In genomic region chr12:93426406-93426805, GRCh38 we compare ENCODE assay signal across 13 cellular contexts. TPM values are rescaled to one million over a fixed set of nuclear protein-coding genes. Genes with fewer than 3 reads are reported as not detected.
DNase-seq lines count a peak whose midpoint lies in the region; ATAC-seq and TF ChIP-seq lines count a peak whose summit lies in the region.
"Had no signal": no experiment of that assay in that cellular context is flagged by ENCODE, and none has a peak within 500 bp of the region (broad histone marks: within the 10 kb centered on the region; RNA-seq: fewer than 3 reads in every experiment).

No MANE protein-coding gene starts in this region.

- H3K27ac Mint-ChIP-seq in activated T-cell treated with anti-CD3 and anti-CD28 coated beads, Interleukin-2, amount 50 U/mL, for 72 hours = no peak overlapping the region
- peak overlapping the region; percentile 37 for H3K27ac Mint-ChIP-seq in dendritic cell treated with granulocyte-macrophage colony-stimulating factor and Interleukin-4, amounts not matched to agents 40 ng/mL and 50 ng/mL, for 4 days

- no peaks in the 10 kb centered on the region for H3K36me3 Mint-ChIP-seq in activated T-cell treated with anti-CD3 and anti-CD28 coated beads, Interleukin-2, amount 50 U/mL, for 72 hours (ENCODE audit: insufficient read depth in 2 of 2)
- no peaks in the 10 kb centered on the region for H3K36me3 Mint-ChIP-seq in dendritic cell treated with granulocyte-macrophage colony-stimulating factor and Interleukin-4, amounts not matched to agents 40 ng/mL and 50 ng/mL, for 4 days (ENCODE audit: low read depth)

- H3K9ac ChIP-seq in smooth muscle cell (ENCODE audit: low read depth) = peak overlapping the region; percentile 23

- H3K36me3 ChIP-seq in smooth muscle cell (ENCODE audit: low read depth) = no peaks in the 10 kb centered on the region

- TF ChIP-seq CTCF in smooth muscle cell (IDR thresholded peaks at IDR 0.05; ENCODE audit: borderline replicate concordance, insufficient read depth, poor library complexity, severe bottlenecking) = no peak

- ATAC-seq in activated T-cell treated with anti-CD3 and anti-CD28 coated beads, Interleukin-2, amount 50 U/mL, for 72 hours (replicated peaks in 1 of 2) = peak; percentile 63 to 71
- ATAC-seq in HG03039 (IDR thresholded peaks at IDR 0.05; ENCODE audit: unreplicated experiment) (peak; percentile 37), HG03442 (IDR thresholded peaks at IDR 0.05; ENCODE audit: unreplicated experiment) (no peak)
- ATAC-seq: PC-3 had no signal

- WGBS in smooth muscle cell (ENCODE audit: low lambda C conversion rate) = 57% methylated on average over 1 of the region's 1 CpG

- H3K4me3 Mint-ChIP-seq in activated T-cell treated with anti-CD3 and anti-CD28 coated beads, Interleukin-2, amount 50 U/mL, for 72 hours = peak overlapping the region; percentile 17 to 61
- H3K4me3 Mint-ChIP-seq in dendritic cell treated with granulocyte-macrophage colony-stimulating factor and Interleukin-4, amounts not matched to agents 40 ng/mL and 50 ng/mL, for 4 days = no peak overlapping the region

- DNase-seq in activated T-cell treated with anti-CD3 and anti-CD28 coated beads, Interleukin-2, amount 50 U/mL, for 72 hours = no peak
- no peak for DNase-seq in activated T-cell treated with anti-CD3 and anti-CD28 coated beads, Interleukin-2, amount 50 U/mL, for 48 hours
- no peak for DNase-seq in smooth muscle cell (lab: John Stamatoyannopoulos, UW; ENCODE audit: unreplicated experiment)
- DNase-seq in stimulated activated naive CD4-positive, alpha-beta T cell (lab: John Stamatoyannopoulos, UW) = no peak
- DNase-seq in HEK293T (ENCODE audit: extremely low spot score) = no peak
- DNase-seq: activated naive CD4-positive, alpha-beta T cell treated with anti-CD3 and anti-CD28 coated beads, Interleukin-2, amount 50 U/mL, for 16 hours; hippocampal formation; NCI-H146; PC-3; stimulated activated CD4-positive, alpha-beta T cell treated with anti-CD3 and anti-CD28 coated beads, Interleukin-15, amount 100 ng/mL, for 24 hours had no signal

- POLR2A ChIA-PET in HEK293T (lab: Yijun Ruan, JAX) = interaction anchor here (1.0 kb wide), 1 partner anchor 16 kb away, joined by 3 read pairs; the partner anchor contains the start of gene UBE2N

- H3K27me3 Mint-ChIP-seq in activated T-cell treated with anti-CD3 and anti-CD28 coated beads, Interleukin-2, amount 50 U/mL, for 72 hours (ENCODE audit: low read depth) = no peaks in the 10 kb centered on the region
- no peaks in the 10 kb centered on the region for H3K27me3 Mint-ChIP-seq in dendritic cell treated with granulocyte-macrophage colony-stimulating factor and Interleukin-4, amounts not matched to agents 40 ng/mL and 50 ng/mL, for 4 days

- intact Hi-C loops in dendritic cell treated with granulocyte-macrophage colony-stimulating factor and Interleukin-4, amounts not matched to agents 40 ng/mL and 50 ng/mL, for 4 days (cut with micrococcal nuclease) = no loop called here

- H3K9me3 Mint-ChIP-seq in activated T-cell treated with anti-CD3 and anti-CD28 coated beads, Interleukin-2, amount 50 U/mL, for 72 hours = no peaks in the 10 kb centered on the region
- no peaks in the 10 kb centered on the region for H3K9me3 Mint-ChIP-seq in dendritic cell treated with granulocyte-macrophage colony-stimulating factor and Interleukin-4, amounts not matched to agents 40 ng/mL and 50 ng/mL, for 4 days

- H3K4me1 Mint-ChIP-seq in activated T-cell treated with anti-CD3 and anti-CD28 coated beads, Interleukin-2, amount 50 U/mL, for 72 hours (ENCODE audit: low read depth) = peaks cover 92% of the 10 kb centered on the region
- H3K4me1 Mint-ChIP-seq in dendritic cell treated with granulocyte-macrophage colony-stimulating factor and Interleukin-4, amounts not matched to agents 40 ng/mL and 50 ng/mL, for 4 days (ENCODE audit: low read depth) = peaks cover 65% of the 10 kb centered on the region

- peaks cover 46% of the 10 kb centered on the region for H3K4me1 ChIP-seq in smooth muscle cell (ENCODE audit: low read depth)

- H3F3A ChIP-seq in smooth muscle cell (ENCODE audit: low read depth) = peaks cover 33% of the 10 kb centered on the region

- H4K20me1 ChIP-seq in smooth muscle cell (ENCODE audit: low read depth) = peaks cover 100% of the 10 kb centered on the region

- peak overlapping the region; percentile 74 for H3K27ac ChIP-seq in smooth muscle cell (ENCODE audit: low read depth)

- no peak overlapping the region for H3K4me3 ChIP-seq in smooth muscle cell

- H3K4me2 ChIP-seq in smooth muscle cell = peak overlapping the region; percentile 45

- H3K9me3 ChIP-seq in smooth muscle cell (replicated peaks; ENCODE audit: low read depth) = no peaks in the 10 kb centered on the region

- no peaks in the 10 kb centered on the region for H3K27me3 ChIP-seq in smooth muscle cell (ENCODE audit: low read depth)

- H2AFZ ChIP-seq in smooth muscle cell (ENCODE audit: low read depth) = no peak overlapping the region

- CTCF ChIA-PET in HEK293T (lab: Yijun Ruan, JAX) = interaction anchor here (0.5 to 0.6 kb wide), 3 partner anchors 12 to 532 kb away, joined by 3 to 6 read pairs (median 5); no protein-coding TSS in a partner anchor

- H3K79me2 ChIP-seq in smooth muscle cell (ENCODE audit: low read depth) = peaks cover 100% of the 10 kb centered on the region

TF ChIP-seq in HEK293T, 16 proteins besides CTCF, POLR2A, EP300 and RAD21:
- TF ChIP-seq TARDBP (IDR thresholded peaks at IDR 0.05) (no peak), SP1 (IDR thresholded peaks at IDR 0.05) (no peak), HDGF (IDR thresholded peaks at IDR 0.05; ENCODE audit: borderline replicate concordance) (no peak), ZNF384 (IDR thresholded peaks at IDR 0.05) (no peak), BHLHE40 (IDR thresholded peaks at IDR 0.05; ENCODE audit: borderline replicate concordance) (no peak), L3MBTL2 (conservative IDR thresholded peaks at IDR 0.05) (no peak), LEF1 (IDR thresholded peaks at IDR 0.05; ENCODE audit: borderline replicate concordance) (no peak), FOXK2 (IDR thresholded peaks at IDR 0.05) (no peak), FOXA1 (IDR thresholded peaks at IDR 0.05) (no peak), CTBP1 (IDR thresholded peaks at IDR 0.05; ENCODE audit: borderline replicate concordance) (no peak), FOXM1 (IDR thresholded peaks at IDR 0.05; ENCODE audit: borderline replicate concordance) (no peak)
TF ChIP-seq in HEK293T: peak in this region for 0.

RNA-seq across cellular contexts. Expression of gene UBE2N, which starts 15.3 kb away (rescaled TPM):
- 100 to 1,000 TPM; 116 to 125 TPM for total RNA-seq in activated T-cell treated with anti-CD3 and anti-CD28 coated beads, Interleukin-2, amount 50 U/mL, for 72 hours
- total RNA-seq in smooth muscle cell = 61.3 and 69.3 TPM in 2 replicates
- polyA plus RNA-seq in smooth muscle cell = 104 and 111 TPM in 2 replicates

RNA-seq across cellular contexts. Expression of gene MRPL42, which starts 40.9 kb away (rescaled TPM):
- total RNA-seq in activated T-cell treated with anti-CD3 and anti-CD28 coated beads, Interleukin-2, amount 50 U/mL, for 72 hours = 10 to 100 TPM; 54.2 to 68.3 TPM
- total RNA-seq in smooth muscle cell = 113 and 135 TPM in 2 replicates
- 82.8 and 85.5 TPM in 2 replicates for polyA plus RNA-seq in smooth muscle cell

RNA-seq across cellular contexts. Expression of gene NUDT4, which starts 48.7 kb away (rescaled TPM):
- 10 to 100 TPM; 72.0 to 93.4 TPM for total RNA-seq in activated T-cell treated with anti-CD3 and anti-CD28 coated beads, Interleukin-2, amount 50 U/mL, for 72 hours
- total RNA-seq in smooth muscle cell = 83.2 and 91.2 TPM in 2 replicates
- polyA plus RNA-seq in smooth muscle cell = 49.4 and 53.9 TPM in 2 replicates
